Comparison of ENCODE assay signal across 8 cellular contexts in genomic region chr10:6202684-6203330, GRCh38. TPM values are rescaled to one million over a fixed set of nuclear protein-coding genes. Genes with fewer than 3 reads are reported as not detected.
DNase-seq lines count a peak whose midpoint lies in the region; ATAC-seq, FAIRE-seq and TF ChIP-seq lines count a peak whose summit lies in the region.

PFKFB3 (plus strand) TSS chr10:6202932; CDS start chr10:6203261, 329 bp downstream.

- peaks cover 55% of the 10 kb centered on the region for H3K4me1 Mint-ChIP-seq in CD14-positive monocyte

- H3K4me3 ChIP-seq in endothelial cell of umbilical vein (replicated peaks in 1 of 3; ENCODE audit: insufficient read depth in 1 of 3, low read depth in 1 of 3, low read length in 3 of 3): peak within 1 kb of the TSS; percentile 73 to 87 (median 83)

- peak; percentile 77 for ATAC-seq in HG03432 (IDR thresholded peaks at IDR 0.05; ENCODE audit: unreplicated experiment)

- TF ChIP-seq CTCF in CD14-positive monocyte (IDR thresholded peaks at IDR 0.05) (peak; percentile 97), endothelial cell of umbilical vein (IDR thresholded peaks at IDR 0.05; ENCODE audit: extremely low read depth in 1 of 2, insufficient read depth in 1 of 2, low read depth in 1 of 2, low read length in 2 of 2) (peak; percentile 90 to 98)

- no peaks in the 10 kb centered on the region for H3K9me1 ChIP-seq in endothelial cell of umbilical vein (replicated peaks; ENCODE audit: control insufficient read depth, extremely low read depth, insufficient read depth, low read length)

- peak within 1 kb of the TSS; percentile 79 to 92 (median 85) for H3K27ac Mint-ChIP-seq in CD14-positive monocyte

- H3K27me3 ChIP-seq in endothelial cell of umbilical vein (ENCODE audit: control insufficient read depth in 2 of 2, insufficient read depth in 2 of 2, low read length in 2 of 2): no peaks in the 10 kb centered on the region

- peak within 1 kb of the TSS; percentile 56 for H3K27ac ChIP-seq in endothelial cell of umbilical vein (ENCODE audit: insufficient read depth, low read depth, low read length)

- H2AFZ ChIP-seq in endothelial cell of umbilical vein (ENCODE audit: low read depth, low read length): peak within 1 kb of the TSS; percentile 58

- H3K9me3 ChIP-seq in endothelial cell of umbilical vein (replicated peaks; ENCODE audit: control insufficient read depth, insufficient read depth, low read length): no peaks in the 10 kb centered on the region

- peak; percentile 96 for DNase-seq in CD14-positive monocyte (ENCODE audit: low spot score)
- DNase-seq in NOMO-1 treated with DMSO at 0.1 percent for 48 hours (lab: John Stamatoyannopoulos, UW; ENCODE audit: unreplicated experiment): peak; percentile 88
- DNase-seq in activated CD8-positive, alpha-beta memory T cell treated with anti-CD3 and anti-CD28 coated beads, Interleukin-2, amount 50 U/mL, for 4 hours: peak; percentile 96
- DNase-seq in endothelial cell of umbilical vein (ENCODE audit: low read depth, low spot score): peak; percentile 93
- peak; percentile 97 for DNase-seq in midbrain (lab: John Stamatoyannopoulos, UW)
- peak; percentile 85 to 89 for DNase-seq in stimulated activated CD8-positive, alpha-beta memory T cell treated with anti-CD3 and anti-CD28 coated beads, Interleukin-2, amount 100 ng/mL, for 1 hour (ENCODE audit: low read depth in 2 of 2)

- H3K27me3 Mint-ChIP-seq in CD14-positive monocyte (ENCODE audit: low read depth in 3 of 3): peaks cover 8 to 25% (median 24%) of the 10 kb centered on the region in 3 donors

- H3K79me2 ChIP-seq in endothelial cell of umbilical vein (ENCODE audit: control insufficient read depth, insufficient read depth, low read length): peaks cover 21% of the 10 kb centered on the region

- peaks cover 0 to 3% (median 0%) of the 10 kb centered on the region in 7 donors for H3K9me3 Mint-ChIP-seq in CD14-positive monocyte

- intact Hi-C loops in CD14-positive monocyte (cut with micrococcal nuclease) (loop anchor here (1.0 to 10.0 kb wide), 8 partner anchors 36 to 199 kb away; no protein-coding TSS in a partner anchor), endothelial cell of umbilical vein (cut with micrococcal nuclease) (loop anchor here (1.0 to 5.0 kb wide), 10 partner anchors 30 to 256 kb away; no protein-coding TSS in a partner anchor)

- CTCF ChIA-PET in endothelial cell of umbilical vein (lab: Charles Lee): interaction anchor here (0.5 to 8.1 kb wide), 54 partner anchors 9 to 1380 kb away, joined by 3 to 285 read pairs (median 4); partner anchors contain the start of genes ANKRD16, FBH1 and RBM17

- H3K4me3 Mint-ChIP-seq in CD14-positive monocyte: peak within 1 kb of the TSS; percentile 99

- H3K9ac ChIP-seq in endothelial cell of umbilical vein (replicated peaks; ENCODE audit: extremely low read depth, insufficient read depth, low read length): peak within 1 kb of the TSS; percentile 89

- peaks cover 23% of the 10 kb centered on the region for H3K4me1 ChIP-seq in endothelial cell of umbilical vein (ENCODE audit: control insufficient read depth, extremely low read depth, insufficient read depth, low read length)

- peak within 1 kb of the TSS; percentile 92 for H3K4me2 ChIP-seq in endothelial cell of umbilical vein (ENCODE audit: insufficient read depth, low read length)

- TF ChIP-seq POLR2A in GM19193 (IDR thresholded peaks at IDR 0.05; ENCODE audit: extremely low read depth, insufficient read depth, insufficient read length) (peak; percentile 82), endothelial cell of umbilical vein (IDR thresholded peaks at IDR 0.05; ENCODE audit: low read depth, low read length) (peak; percentile 98)

- no peaks in the 10 kb centered on the region for H3K36me3 ChIP-seq in endothelial cell of umbilical vein (ENCODE audit: control insufficient read depth in 2 of 2, extremely low read depth in 1 of 2, insufficient read depth in 2 of 2, low read length in 2 of 2)

- POLR2A ChIA-PET in endothelial cell of umbilical vein (lab: Charles Lee): interaction anchor here (0.5 to 1.7 kb wide), 24 partner anchors 9 to 1769 kb away, joined by 3 to 40 read pairs (median 3); no protein-coding TSS in a partner anchor

- H3K36me3 Mint-ChIP-seq in CD14-positive monocyte: peaks cover 11 to 24% of the 10 kb centered on the region in 2 donors

- H4K20me1 ChIP-seq in endothelial cell of umbilical vein (replicated peaks; ENCODE audit: control insufficient read depth, extremely low read depth, insufficient read depth, low read length): no peaks in the 10 kb centered on the region

- TSS peak; percentile 14 for BruUV-seq in endothelial cell of umbilical vein (replicated peaks; lab: Mats Ljungman, UMichigan)

- peak; percentile 91 for FAIRE-seq in endothelial cell of umbilical vein (lab: Jason Lieb, UNC)

- dilution Hi-C loops in endothelial cell of umbilical vein (cut with MboI; ENCODE audit: extremely low pct_ligation_motif_present, low sequenced_read_pairs): no loop called here

TF ChIP-seq in endothelial cell of umbilical vein, 7 proteins besides CTCF, POLR2A, EP300 and RAD21:
- TF ChIP-seq EZH2 (IDR thresholded peaks at IDR 0.05; ENCODE audit: borderline replicate concordance, low read depth, low read length, severe bottlenecking) (no peak), MYC (IDR thresholded peaks at IDR 0.05; ENCODE audit: low read depth, low read length) (peak; percentile 80), POLR2AphosphoS5 (IDR thresholded peaks at IDR 0.05; ENCODE audit: insufficient read depth, low read depth, low read length) (peak; percentile 98), MAX (IDR thresholded peaks at IDR 0.05; ENCODE audit: insufficient read depth, insufficient read length) (peak; percentile 91)

RNA-seq across cellular contexts. Expression of gene PFKFB3, which starts in this region (rescaled TPM):
- polyA plus RNA-seq in CD14-positive monocyte (10 to 100 TPM; 12.2 to 15.8 TPM), endothelial cell of umbilical vein (15.8 and 17.2 TPM in 2 replicates)
- total RNA-seq in endothelial cell of umbilical vein: 33.7 and 35.6 TPM in 2 replicates
- polyA plus RNA-seq in endothelial cell of umbilical vein (2011; cell fraction: cytosol; rRNA removed): 18.2 and 20.0 TPM in 2 replicates
- 42.0 and 46.8 TPM in 2 replicates for polyA plus RNA-seq in endothelial cell of umbilical vein (2011; cell fraction: nucleus; rRNA removed)
- polyA plus RNA-seq in endothelial cell of umbilical vein (2012): 44.1 and 44.3 TPM in 2 replicates
- 17.7 and 20.3 TPM in 2 replicates for polyA minus RNA-seq in endothelial cell of umbilical vein
- 5.9 TPM for polyA minus RNA-seq in endothelial cell of umbilical vein (2011; cell fraction: cytosol; rRNA and poly(A)+ RNA removed)
- 14.9 and 17.9 TPM in 2 replicates for polyA minus RNA-seq in endothelial cell of umbilical vein (2011; cell fraction: nucleus; rRNA and poly(A)+ RNA removed)

Comparison
In these comparisons a context has a peak if more than half of its experiments do, and no peak if none do; other contexts are left out.
1. Peak in every context shown above with its lines: DNase-seq, ATAC-seq, H3K4me3 ChIP-seq and H3K27ac ChIP-seq.